ENCODE assay signal across 8 cellular contexts in genomic region chr3:187736418-187736871, GRCh38. TPM values are rescaled to one million over a fixed set of nuclear protein-coding genes. Genes with fewer than 3 reads are reported as not detected.
DNase-seq lines count a peak whose midpoint lies in the region; ATAC-seq and TF ChIP-seq lines count a peak whose summit lies in the region.

No MANE protein-coding gene starts in this region.

- H3K9me3 ChIP-seq in left lung (no peaks in the 10 kb centered on the region), thyroid gland (no peaks in the 10 kb centered on the region)

- H3K9me3 Mint-ChIP-seq in activated CD4-positive, alpha-beta T cell treated with anti-CD3 and anti-CD28 coated beads, Interleukin-2, amount 10 ng/mL, durations not matched to agents 24 days and 14 days = no peaks in the 10 kb centered on the region

- DNase-seq in activated CD4-positive, alpha-beta T cell treated with anti-CD3 and anti-CD28 coated beads, Interleukin-2, amount 10 ng/mL, durations not matched to agents 24 days and 14 days = peak; percentile 64
- no peak for DNase-seq in activated CD4-positive, alpha-beta T cell treated with anti-CD3 and anti-CD28 coated beads for 48 hours
- DNase-seq in left lung (no peak), thyroid gland (peak in 1 of 2 donors; percentile 39), GM13976 (ENCODE audit: low spot score) (no peak)

- peak overlapping the region; percentile 66 for H3K27ac Mint-ChIP-seq in activated CD4-positive, alpha-beta T cell treated with anti-CD3 and anti-CD28 coated beads, Interleukin-2, amount 10 ng/mL, durations not matched to agents 24 days and 14 days

- peaks cover 45% of the 10 kb centered on the region for H3K4me1 Mint-ChIP-seq in activated CD4-positive, alpha-beta T cell treated with anti-CD3 and anti-CD28 coated beads, Interleukin-2, amount 10 ng/mL, durations not matched to agents 24 days and 14 days

- intact Hi-C loops in activated CD4-positive, alpha-beta T cell treated with anti-CD3 and anti-CD28 coated beads, Interleukin-2, amount 10 ng/mL, durations not matched to agents 24 days and 14 days (cut with micrococcal nuclease) = no loop called here
- intact Hi-C loops in left lung (cut with DNase I) (no loop called here), thyroid gland (cut with DNase I) (loop anchor here (5.0 to 10.0 kb wide), 2 partner anchors 1308 to 1411 kb away; no protein-coding TSS in a partner anchor)

- no peaks in the 10 kb centered on the region for H3K27me3 ChIP-seq in left lung
- no peaks in the 10 kb centered on the region for H3K27me3 ChIP-seq in thyroid gland

- peaks cover 38% of the 10 kb centered on the region for H3K36me3 Mint-ChIP-seq in activated CD4-positive, alpha-beta T cell treated with anti-CD3 and anti-CD28 coated beads, Interleukin-2, amount 10 ng/mL, durations not matched to agents 24 days and 14 days (ENCODE audit: low read depth)

- H3K4me3 ChIP-seq in left lung (peak overlapping the region in 1 of 2 donors; percentile 57), thyroid gland (replicated peaks in 1 of 3) (peak overlapping the region in 1 of 3 donors; percentile 42)

- H3K4me1 ChIP-seq in left lung (peaks cover 27 to 54% of the 10 kb centered on the region in 2 donors), thyroid gland (peaks cover 15 to 33% of the 10 kb centered on the region in 2 donors)

- no peak for ATAC-seq in left lung
- no peak for ATAC-seq in HG03196 (IDR thresholded peaks at IDR 0.05; ENCODE audit: unreplicated experiment)
- no peak for ATAC-seq in HG02938 (IDR thresholded peaks at IDR 0.05; ENCODE audit: unreplicated experiment)

- TF ChIP-seq POLR2A in thyroid gland (IDR thresholded peaks at IDR 0.05) = no peak

- H3K27ac ChIP-seq in angular gyrus (ENCODE audit: low read depth, low read length) (peak overlapping the region; percentile 0), left lung (peak overlapping the region; percentile 99), thyroid gland (peak overlapping the region in 2 of 3 donors; percentile 97 to 100)

- TF ChIP-seq CTCF in left lung (IDR thresholded peaks at IDR 0.05) (no peak), thyroid gland (IDR thresholded peaks at IDR 0.05) (no peak), GM13976 (IDR thresholded peaks at IDR 0.05; ENCODE audit: borderline replicate concordance, control extremely low read depth, extremely low read depth, insufficient read depth, missing control alignments) (no peak)

- H3K4me3 Mint-ChIP-seq in activated CD4-positive, alpha-beta T cell treated with anti-CD3 and anti-CD28 coated beads, Interleukin-2, amount 10 ng/mL, durations not matched to agents 24 days and 14 days = peak overlapping the region; percentile 98

- 78 to 84% methylated on average over 8 of the region's 8 CpGs for WGBS in thyroid gland, 2 donors

- in situ Hi-C loops in GM13976 (cut with MboI; ENCODE audit: low sequenced_read_pairs, unreplicated experiment) = loop anchor here (25.0 kb wide), 1 partner anchor 1401 kb away; no protein-coding TSS in a partner anchor

- H3K27me3 Mint-ChIP-seq in activated CD4-positive, alpha-beta T cell treated with anti-CD3 and anti-CD28 coated beads, Interleukin-2, amount 10 ng/mL, durations not matched to agents 24 days and 14 days = no peaks in the 10 kb centered on the region

- peaks cover 0 to 45% of the 10 kb centered on the region in 2 donors for H3K36me3 ChIP-seq in left lung
- peaks cover 12 to 17% of the 10 kb centered on the region in 2 donors for H3K36me3 ChIP-seq in thyroid gland

RNA-seq across cellular contexts. Expression of gene BCL6, which starts 8.8 kb away (rescaled TPM):
- 41.7 and 51.7 TPM in 2 replicates for total RNA-seq in activated CD4-positive, alpha-beta T cell treated with anti-CD3 and anti-CD28 coated beads, Interleukin-2, amount 10 ng/mL, durations not matched to agents 24 days and 14 days
- total RNA-seq in left lung (100 to 1,000 TPM in 1 of 2 donors, 10 to 100 TPM in 1; 79.9 to 160 TPM), thyroid gland (100 to 1,000 TPM in 1 of 4 donors, 10 to 100 TPM in 3; 40.3 to 109 (median 67.2) TPM)

RNA-seq across cellular contexts. Expression of gene RTP2, which starts 34.1 kb away (rescaled TPM):
- total RNA-seq in activated CD4-positive, alpha-beta T cell treated with anti-CD3 and anti-CD28 coated beads, Interleukin-2, amount 10 ng/mL, durations not matched to agents 24 days and 14 days = not detected in 2 replicates
- total RNA-seq in left lung (not detected), thyroid gland (not detected)

Comparison
In these comparisons a context has a peak if more than half of its experiments do, and no peak if none do; other contexts are left out.
1. H3K27ac ChIP-seq: peak in every context shown above with its lines; median percentile 99 in left lung; 98 in thyroid gland; 0 in angular gyrus.